9 cellular contexts compared by ENCODE assay signal in genomic region chr1:17062751-17063150, GRCh38. TPM values are rescaled to one million over a fixed set of nuclear protein-coding genes. Genes with fewer than 3 reads are reported as not detected.
DNase-seq lines count a peak whose midpoint lies in the region; ATAC-seq, FAIRE-seq and TF ChIP-seq lines count a peak whose summit lies in the region.
"Not testable (repeated sequence)": the region's sequence is repeated elsewhere in the genome, so short reads cannot be mapped to it uniquely, and the experiment has no call there.
"Had no signal": no experiment of that assay in that cellular context is flagged by ENCODE, and none has a peak within 500 bp of the region (broad histone marks: within the 10 kb centered on the region; RNA-seq: fewer than 3 reads in every experiment).

No MANE protein-coding gene starts in this region.

- not testable (repeated sequence) for H3K4me2 ChIP-seq in GM23338
- 0 out of 2 replicates have a peak overlapping the region, but pooled peaks have one; percentile 1 for H3K4me2 ChIP-seq in OCI-LY3 (ENCODE audit: low read length)

- H3K27me3 Mint-ChIP-seq in CD14-positive monocyte (ENCODE audit: low read depth in 3 of 3); GM23338 (ENCODE audit: insufficient read depth, low read depth, poor library complexity): not testable (repeated sequence)
- H3K27me3 Mint-ChIP-seq in activated CD8-positive, alpha-beta T cell treated with anti-CD3 and anti-CD28 coated beads, Interleukin-2, amount 10 ng/mL, durations not matched to agents 7 days and 5 days (ENCODE audit: low read depth): peaks cover 12% of the 10 kb centered on the region
- H3K27me3 Mint-ChIP-seq in nephron progenitor cell (ENCODE audit: low read depth, poor library complexity): peaks cover 29% of the 10 kb centered on the region

- TF ChIP-seq POLR2A in spleen (IDR thresholded peaks at IDR 0.05): not testable (repeated sequence)

- H3K36me3 ChIP-seq in GM23338 (ENCODE audit: insufficient read depth); OCI-LY3 (replicated peaks; ENCODE audit: low read depth, low read length); bronchial epithelial cell (ENCODE audit: control insufficient read depth, insufficient read depth, low read length); spleen: not testable (repeated sequence)

- peaks cover 35% of the 10 kb centered on the region for H3K4me1 ChIP-seq in GM23338 (ENCODE audit: insufficient read depth)
- not testable (repeated sequence) for H3K4me1 ChIP-seq in OCI-LY3 (ENCODE audit: low read length)
- peaks cover 0 to 72% (median 21%) of the 10 kb centered on the region in 6 donors for H3K4me1 ChIP-seq in spleen

- H3F3A ChIP-seq in GM23338 (replicated peaks; ENCODE audit: low read depth): not testable (repeated sequence)

- not testable (repeated sequence) for H3K27ac ChIP-seq in GM23338 (ENCODE audit: low read depth); OCI-LY3 (ENCODE audit: low read length)
- H3K27ac ChIP-seq in spleen: peak overlapping the region in 7 of 8 donors; percentile 7 to 87 (median 73)

- not testable (repeated sequence) for H3K9ac ChIP-seq in OCI-LY3 (ENCODE audit: low read length)

- FAIRE-seq in bronchial epithelial cell (lab: Jason Lieb, UNC): not testable (repeated sequence)

- CTCF ChIA-PET in activated CD8-positive, alpha-beta T cell treated with anti-CD3 and anti-CD28 coated beads, Interleukin-2, amount 10 ng/mL, durations not matched to agents 7 days and 5 days (lab: Charles Lee): interaction anchor here (0.7 to 4.7 kb wide), 4 partner anchors 12 to 62 kb away, joined by 4 to 27 read pairs (median 5); no protein-coding TSS in a partner anchor

- H4K20me1 ChIP-seq in GM23338 (replicated peaks; ENCODE audit: insufficient read depth); OCI-LY3 (ENCODE audit: insufficient read depth, low read length): not testable (repeated sequence)

- H3K4me3 ChIP-seq in GM23338; OCI-LY3 (ENCODE audit: low read length); bronchial epithelial cell (ENCODE audit: low read depth, low read length); spleen: not testable (repeated sequence)

- not testable (repeated sequence) for H3K9me3 ChIP-seq in OCI-LY3 (ENCODE audit: insufficient read depth, low read length)
- H3K9me3 ChIP-seq in spleen: peaks cover 0 to 15% (median 11%) of the 10 kb centered on the region in 8 donors

- intact Hi-C loops in CD14-positive monocyte (cut with micrococcal nuclease): loop anchor here in 1 of 2 donors (5.0 to 10.0 kb wide), 2 partner anchors 58 to 340 kb away; no protein-coding TSS in a partner anchor
- intact Hi-C loops in spleen (cut with DNase I; ENCODE audit: low total_unique reads): not testable (repeated sequence)

- H3K9me2 ChIP-seq in GM23338 (ENCODE audit: insufficient read depth): not testable (repeated sequence)

- not testable (repeated sequence) for TF ChIP-seq CTCF in CD14-positive monocyte (IDR thresholded peaks at IDR 0.05); GM23338 (conservative IDR thresholded peaks at IDR 0.05; ENCODE audit: low read depth in 2 of 2); OCI-LY3 (IDR thresholded peaks at IDR 0.05; ENCODE audit: low read depth, low read length); bronchial epithelial cell (IDR thresholded peaks at IDR 0.05; ENCODE audit: insufficient read depth, low read length, severe bottlenecking); nephron progenitor cell (IDR thresholded peaks at IDR 0.05); spleen (IDR thresholded peaks at IDR 0.05 in 8 of 11, conservative IDR thresholded peaks at IDR 0.05 in 3 of 11)

- H3K4me3 Mint-ChIP-seq in CD14-positive monocyte; GM23338; activated CD8-positive, alpha-beta T cell treated with anti-CD3 and anti-CD28 coated beads, Interleukin-2, amount 10 ng/mL, durations not matched to agents 7 days and 5 days; nephron progenitor cell: not testable (repeated sequence)

- H3K9me3 Mint-ChIP-seq in CD14-positive monocyte; GM23338; activated CD8-positive, alpha-beta T cell treated with anti-CD3 and anti-CD28 coated beads, Interleukin-2, amount 10 ng/mL, durations not matched to agents 7 days and 5 days (ENCODE audit: insufficient read depth): not testable (repeated sequence)
- peaks cover 23% of the 10 kb centered on the region for H3K9me3 Mint-ChIP-seq in nephron progenitor cell

- H3K27ac Mint-ChIP-seq in CD14-positive monocyte: peak overlapping the region; percentile 11 to 95 (median 87)
- not testable (repeated sequence) for H3K27ac Mint-ChIP-seq in GM23338, nephron progenitor cell
- H3K27ac Mint-ChIP-seq in activated CD8-positive, alpha-beta T cell treated with anti-CD3 and anti-CD28 coated beads, Interleukin-2, amount 10 ng/mL, durations not matched to agents 7 days and 5 days: peak overlapping the region; percentile 6

- H2AFZ ChIP-seq in GM23338; OCI-LY3 (ENCODE audit: low read depth, low read length): not testable (repeated sequence)

- not testable (repeated sequence) for H3K79me2 ChIP-seq in GM23338 (replicated peaks; ENCODE audit: insufficient read depth); OCI-LY3 (ENCODE audit: low read length)

- not testable (repeated sequence) for H3K27me3 ChIP-seq in GM23338 (ENCODE audit: insufficient read depth); OCI-LY3 (ENCODE audit: low read depth, low read length); bronchial epithelial cell (ENCODE audit: control insufficient read depth, insufficient read depth, low read length); spleen (replicated peaks in 1 of 7)

- WGBS in spleen, 5 donors: 53 to 73% (median 64%) methylated on average over 7 of the region's 7 CpGs

- H3K4me1 Mint-ChIP-seq in CD14-positive monocyte (peaks cover 71% of the 10 kb centered on the region), GM23338 (peaks cover 22% of the 10 kb centered on the region), nephron progenitor cell (peaks cover 28% of the 10 kb centered on the region)
- H3K4me1 Mint-ChIP-seq in activated CD8-positive, alpha-beta T cell treated with anti-CD3 and anti-CD28 coated beads, Interleukin-2, amount 10 ng/mL, durations not matched to agents 7 days and 5 days (ENCODE audit: low read depth): not testable (repeated sequence)

- ATAC-seq in GM23338; activated CD8-positive, alpha-beta T cell treated with anti-CD3 and anti-CD28 coated beads, Interleukin-2, amount 10 ng/mL, durations not matched to agents 7 days and 5 days: not testable (repeated sequence)

- not testable (repeated sequence) for H3K36me3 Mint-ChIP-seq in CD14-positive monocyte; GM23338 (ENCODE audit: low read depth); activated CD8-positive, alpha-beta T cell treated with anti-CD3 and anti-CD28 coated beads, Interleukin-2, amount 10 ng/mL, durations not matched to agents 7 days and 5 days (ENCODE audit: low read depth); nephron progenitor cell (ENCODE audit: low read depth)

- peak; percentile 9 for DNase-seq in CD14-positive monocyte (ENCODE audit: low spot score)
- peak; percentile 41 for DNase-seq in GM23338 (ENCODE audit: low spot score)
- DNase-seq in activated CD8-positive, alpha-beta T cell treated with anti-CD3 and anti-CD28 coated beads, Interleukin-2, amount 10 ng/mL, durations not matched to agents 7 days and 5 days; spleen: not testable (repeated sequence)
- DNase-seq in bronchial epithelial cell (ENCODE audit: low read depth): peak; percentile 38
- peak; percentile 20 for DNase-seq in glomerular visceral epithelial cell (ENCODE audit: extremely low spot score)
- DNase-seq in nephron progenitor cell: peak; percentile 24

- POLR2A ChIA-PET in activated CD8-positive, alpha-beta T cell treated with anti-CD3 and anti-CD28 coated beads, Interleukin-2, amount 10 ng/mL, durations not matched to agents 7 days and 5 days (lab: Charles Lee): not testable (repeated sequence)

RNA-seq across cellular contexts. Expression of gene SDHB, which starts 8.9 kb away (rescaled TPM):
- polyA plus RNA-seq in CD14-positive monocyte: 100 to 1,000 TPM; 241 to 275 TPM
- 72.8 and 105 TPM in 2 replicates for total RNA-seq in GM23338 (2014; rRNA removed; shearing (Covaris generic))
- 112 and 121 TPM in 2 replicates for polyA plus RNA-seq in GM23338 (2016; fragmentation: Nextera tagmentation; extraction: Ambion mirVana)
- 100 to 1,000 TPM in 1 of 2 experiments, 10 to 100 TPM in 1; 90.4 to 101 TPM for total RNA-seq in activated CD8-positive, alpha-beta T cell treated with anti-CD3 and anti-CD28 coated beads, Interleukin-2, amount 10 ng/mL, durations not matched to agents 7 days and 5 days
- total RNA-seq in bronchial epithelial cell: 152 and 185 TPM in 2 replicates
- total RNA-seq in spleen: 100 to 1,000 TPM in 3 of 7 donors, 10 to 100 TPM in 4; 82.9 to 132 (median 84.0) TPM
- 10 to 100 TPM; 49.1 to 85.0 (median 75.4) TPM for polyA plus RNA-seq in spleen

RNA-seq across cellular contexts. Expression of gene ATP13A2, which starts 51.0 kb away (rescaled TPM):
- polyA plus RNA-seq in CD14-positive monocyte (10 to 100 TPM; 17.6 to 19.5 TPM), GM23338 (2016; fragmentation: Nextera tagmentation; extraction: Ambion mirVana) (30.1 and 31.8 TPM in 2 replicates), spleen (10 to 100 TPM; 13.7 to 27.1 (median 18.9) TPM)
- 83.3 and 87.7 TPM in 2 replicates for total RNA-seq in GM23338 (2014; rRNA removed; shearing (Covaris generic))
- total RNA-seq in activated CD8-positive, alpha-beta T cell treated with anti-CD3 and anti-CD28 coated beads, Interleukin-2, amount 10 ng/mL, durations not matched to agents 7 days and 5 days: 10 to 100 TPM; 42.7 to 51.4 TPM
- total RNA-seq in bronchial epithelial cell (30.3 and 53.8 TPM in 2 replicates), spleen (10 to 100 TPM; 45.4 to 83.9 (median 69.5) TPM)

RNA-seq across cellular contexts. Expression of gene PADI2, which starts 56.5 kb away (rescaled TPM):
- 10 to 100 TPM; 18.6 to 61.7 TPM for polyA plus RNA-seq in CD14-positive monocyte
- total RNA-seq in GM23338 (2014; rRNA removed; shearing (Covaris generic)): 3.7 and 4.3 TPM in 2 replicates
- polyA plus RNA-seq in GM23338 (2016; fragmentation: Nextera tagmentation; extraction: Ambion mirVana): 1.7 TPM in 2 replicates
- not detected for total RNA-seq in activated CD8-positive, alpha-beta T cell treated with anti-CD3 and anti-CD28 coated beads, Interleukin-2, amount 10 ng/mL, durations not matched to agents 7 days and 5 days
- 1.0 and 1.3 TPM in 2 replicates for total RNA-seq in bronchial epithelial cell
- 10 to 100 TPM in 5 of 7 donors, 1 to 10 TPM in 2; 8.7 to 63.6 (median 30.7) TPM for total RNA-seq in spleen
- polyA plus RNA-seq in spleen: 1 to 10 TPM in 2 of 3 donors, under 1 TPM in 1; 0.50 to 3.5 (median 3.3) TPM
- total RNA-seq: A172 had no signal
